In the genomic region with DNA sequence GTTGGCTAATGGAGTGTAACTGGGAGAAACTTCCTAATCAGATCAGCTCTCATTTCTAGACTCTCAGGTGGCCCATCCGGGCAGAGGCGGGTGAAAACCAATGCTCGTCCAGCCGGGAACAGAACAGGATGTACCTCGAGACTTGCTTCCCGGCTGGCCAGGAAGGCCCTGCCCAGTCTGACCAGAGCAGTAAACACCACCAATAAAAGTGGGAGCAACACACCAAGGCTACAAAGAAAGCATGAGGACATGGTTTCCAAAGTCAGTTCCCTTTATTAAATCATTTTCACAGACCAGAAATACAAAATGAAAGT, we compare ENCODE assay signal across 8 cellular contexts. TPM values are rescaled to one million over a fixed set of nuclear protein-coding genes. Genes with fewer than 3 reads are reported as not detected.
DNase-seq lines count a peak whose midpoint lies in the region; ATAC-seq and TF ChIP-seq lines count a peak whose summit lies in the region.

No MANE protein-coding gene starts in this region.

- DNase-seq in GM06990 (ENCODE audit: extremely low read depth, insufficient read length) (no peak), MG63 (no peak), colonic mucosa (peak; percentile 75), mucosa of gallbladder (ENCODE audit: low spot score) (peak; percentile 40), GM10266 (ENCODE audit: extremely low spot score) (no peak)

- no peaks in the 10 kb centered on the region for H3K9me3 ChIP-seq in MG63
- no peaks in the 10 kb centered on the region for H3K9me3 ChIP-seq in colonic mucosa

- H3K36me3 ChIP-seq in GM06990 (ENCODE audit: control insufficient read depth, insufficient read depth, low read length) (peaks cover 28% of the 10 kb centered on the region), MG63 (peaks cover 56% of the 10 kb centered on the region), colonic mucosa (peaks cover 16% of the 10 kb centered on the region)

- ATAC-seq in GM18909 (IDR thresholded peaks at IDR 0.05; ENCODE audit: poor library complexity, unreplicated experiment) (no peak), GM18907 (IDR thresholded peaks at IDR 0.05; ENCODE audit: unreplicated experiment) (no peak), esophagus mucosa (no peak)

- H3K27me3 ChIP-seq in GM06990 (replicated peaks; ENCODE audit: control insufficient read depth, insufficient read depth, low read length) = no peaks in the 10 kb centered on the region
- H3K27me3 ChIP-seq in MG63 = no peaks in the 10 kb centered on the region
- no peaks in the 10 kb centered on the region for H3K27me3 ChIP-seq in colonic mucosa

- intact Hi-C loops in colonic mucosa (cut with DNase I) = no loop called here

- peak overlapping the region; percentile 71 for H3K4me3 ChIP-seq in GM06990 (replicated peaks; ENCODE audit: low read depth, low read length)
- peak overlapping the region; percentile 77 for H3K4me3 ChIP-seq in MG63
- peak overlapping the region; percentile 74 for H3K4me3 ChIP-seq in colonic mucosa

- H3K27ac ChIP-seq in colonic mucosa = peak overlapping the region; percentile 98

- H3K9ac ChIP-seq in colonic mucosa (ENCODE audit: low read depth in 2 of 2, low read length in 2 of 2) = peak overlapping the region; percentile 80 to 92

- TF ChIP-seq CTCF in GM06990 (IDR thresholded peaks at IDR 0.05; ENCODE audit: insufficient read depth, low read length, poor library complexity, severe bottlenecking) (no peak), colonic mucosa (IDR thresholded peaks at IDR 0.05) (no peak), GM10266 (IDR thresholded peaks at IDR 0.05; ENCODE audit: control insufficient read depth, insufficient read depth, low read depth, missing control alignments) (no peak)

- H3K4me1 ChIP-seq in colonic mucosa = no peaks in the 10 kb centered on the region

RNA-seq across cellular contexts. Expression of a gene that starts 0.9 kb away (rescaled TPM):
- total RNA-seq in MG63 (2014; rRNA removed; shearing (Covaris generic); ENCODE audit: low replicate concordance) = 39.4 and 86.8 TPM in 2 replicates
- total RNA-seq in colonic mucosa = 100 to 1,000 TPM; 113 to 117 TPM
- total RNA-seq in mucosa of gallbladder = 226 TPM
- 160 TPM for total RNA-seq in esophagus mucosa

RNA-seq across cellular contexts. Expression of a gene that starts 10.0 kb away (rescaled TPM):
- total RNA-seq in MG63 (2014; rRNA removed; shearing (Covaris generic); ENCODE audit: low replicate concordance) = 126 and 171 TPM in 2 replicates
- total RNA-seq in colonic mucosa (100 to 1,000 TPM in 1 of 2 donors, 10 to 100 TPM in 1; 72.7 to 162 TPM), mucosa of gallbladder (61.8 TPM), esophagus mucosa (74.9 TPM)

RNA-seq across cellular contexts. Expression of a gene that starts 12.5 kb away (rescaled TPM):
- not detected in 2 replicates for total RNA-seq in MG63 (2014; rRNA removed; shearing (Covaris generic); ENCODE audit: low replicate concordance)
- not detected for total RNA-seq in colonic mucosa
- 0.40 TPM for total RNA-seq in mucosa of gallbladder
- total RNA-seq in esophagus mucosa = not detected

RNA-seq across cellular contexts. Expression of a gene that starts 55.3 kb away (rescaled TPM):
- total RNA-seq in MG63 (2014; rRNA removed; shearing (Covaris generic); ENCODE audit: low replicate concordance) = not detected in 2 replicates
- not detected for total RNA-seq in colonic mucosa
- not detected for total RNA-seq in mucosa of gallbladder
- not detected for total RNA-seq in esophagus mucosa

Comparison
In these comparisons a context has a peak if more than half of its experiments do, and no peak if none do; other contexts are left out.
1. DNase-seq: peak in colonic mucosa (single experiment) and mucosa of gallbladder (single experiment); none in GM06990 (single experiment), MG63 (single experiment) and GM10266 (single experiment).
2. Peak in every context shown above with its lines, with median percentiles within 50 percentile points of each other: H3K4me3 ChIP-seq.